In the genomic region with DNA sequence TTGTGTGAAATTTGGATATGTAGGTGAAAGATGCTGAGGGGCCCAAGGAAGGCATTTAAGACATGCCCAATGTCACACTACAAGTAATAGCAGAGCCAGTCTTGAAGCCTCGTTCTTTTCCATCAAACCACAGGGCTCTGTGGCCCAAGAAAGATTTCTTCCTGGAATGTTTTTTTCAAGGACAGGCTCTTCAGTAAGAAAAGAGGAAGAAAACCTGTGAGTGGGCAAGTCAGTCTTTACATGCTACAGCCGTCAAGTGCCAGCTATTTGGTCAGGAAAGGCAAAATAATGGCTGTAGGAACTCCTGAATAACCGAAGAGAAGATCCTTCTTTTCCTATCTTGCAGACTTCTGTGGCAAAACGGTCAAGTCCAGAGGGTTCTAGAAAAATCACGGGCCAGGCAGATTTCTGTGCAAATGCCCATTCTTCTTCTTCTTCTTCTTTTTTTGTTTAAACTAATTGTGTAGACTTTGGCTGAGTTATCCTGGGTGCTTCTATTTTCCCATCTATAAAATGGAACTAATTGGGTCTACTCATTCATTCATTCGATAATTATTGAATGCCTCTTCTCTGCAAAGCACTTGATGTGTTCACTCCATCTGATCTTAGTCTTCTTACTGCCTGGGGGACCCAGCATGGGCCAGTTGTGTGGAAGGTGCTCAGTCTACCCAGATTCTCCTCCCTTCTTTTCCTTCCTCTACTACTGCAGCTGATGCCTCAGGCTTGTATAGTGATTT, we compare ENCODE assay signal across 9 cellular contexts. TPM values are rescaled to one million over a fixed set of nuclear protein-coding genes. Genes with fewer than 3 reads are reported as not detected.
A peak's percentile ranks its signal among the peaks of the same experiment; 100 is the strongest.
DNase-seq lines count a peak whose midpoint lies in the region; ATAC-seq lines count a peak whose summit lies in the region.
"Had no signal": no experiment of that assay in that cellular context is flagged by ENCODE, and none has a peak within 500 bp of the region (broad histone marks: within the 10 kb centered on the region; RNA-seq: fewer than 3 reads in every experiment).

No MANE protein-coding gene starts in this region.

- DNase-seq in ELF-1 (ENCODE audit: low read depth, low spot score) (peak; percentile 39), T-helper 17 cell (no peak), UCSD-AML1 (lab: John Stamatoyannopoulos, UW; ENCODE audit: unreplicated experiment) (no peak), germinal center (ENCODE audit: low spot score) (no peak), inferior parietal cortex (ENCODE audit: extremely low spot score) (no peak)
- no peak for DNase-seq in effector CD4-positive, alpha-beta T cell
- DNase-seq: NCI-H774 had no signal

- peaks cover 18% of the 10 kb centered on the region for H3K36me3 ChIP-seq in iPS-20b (ENCODE audit: insufficient read depth, low read depth, low read length)
- H3K36me3 ChIP-seq in skeletal muscle tissue (ENCODE audit: control insufficient read depth in 3 of 3, insufficient read depth in 3 of 3, low read length in 3 of 3), result peaks cover 0 to 22% (median 5%) of the 10 kb centered on the region in 3 donors

- H3K27me3 ChIP-seq in iPS-20b (ENCODE audit: insufficient read depth, low read length), result peaks cover 19% of the 10 kb centered on the region
- H3K27me3 ChIP-seq in skeletal muscle tissue (ENCODE audit: control insufficient read depth in 3 of 3, insufficient read depth in 3 of 3, low read length in 3 of 3), result no peaks in the 10 kb centered on the region

- no peaks in the 10 kb centered on the region for H3K27me3 Mint-ChIP-seq in T-helper 17 cell

- no peak overlapping the region for H3K4me3 Mint-ChIP-seq in T-helper 17 cell

- peak overlapping the region; percentile 40 for H3K27ac ChIP-seq in iPS-20b (ENCODE audit: low read length)
- H3K27ac ChIP-seq in skeletal muscle tissue (ENCODE audit: low read depth, low read length), result peak overlapping the region; percentile 96

- no peak overlapping the region for H3K4me3 ChIP-seq in iPS-20b (ENCODE audit: low read length)
- peak overlapping the region; percentile 15 to 60 (median 55) for H3K4me3 ChIP-seq in skeletal muscle tissue (ENCODE audit: low read length in 3 of 3)

- H3K9me3 ChIP-seq in T-helper 17 cell (ENCODE audit: control insufficient read depth, low read length, poor library complexity, severe bottlenecking) (no peaks in the 10 kb centered on the region), iPS-20b (ENCODE audit: insufficient read depth, low read depth, low read length) (no peaks in the 10 kb centered on the region), skeletal muscle tissue (ENCODE audit: control insufficient read depth in 3 of 3, low read length in 3 of 3) (no peaks in the 10 kb centered on the region)

- H3K36me3 Mint-ChIP-seq in T-helper 17 cell (ENCODE audit: low read depth), result no peaks in the 10 kb centered on the region

- peaks cover 44% of the 10 kb centered on the region for H3K4me1 ChIP-seq in iPS-20b (ENCODE audit: insufficient read depth, low read length)
- H3K4me1 ChIP-seq in skeletal muscle tissue (ENCODE audit: control insufficient read depth in 3 of 3, insufficient read depth in 3 of 3, low read length in 3 of 3), result peaks cover 54 to 65% (median 63%) of the 10 kb centered on the region in 3 donors

- H3K9ac ChIP-seq in iPS-20b (ENCODE audit: low read depth, low read length), result peak overlapping the region; percentile 86; the same call in 1 of the 2 replicates
- H3K9ac ChIP-seq in skeletal muscle tissue (ENCODE audit: low read depth in 1 of 3, low read length in 3 of 3), result peak overlapping the region; percentile 25 to 95 (median 66)

- peak overlapping the region; percentile 9 for H3K27ac Mint-ChIP-seq in T-helper 17 cell

- ATAC-seq in T-helper 17 cell, result no peak

- peaks cover 30% of the 10 kb centered on the region for H3K4me1 Mint-ChIP-seq in T-helper 17 cell

RNA-seq across cellular contexts. Expression of a gene that starts 1.9 kb away (rescaled TPM):
- 10 to 100 TPM in 1 of 2 donors, 1 to 10 TPM in 1; 8.6 to 10.7 TPM for total RNA-seq in T-helper 17 cell
- 120 TPM for total RNA-seq in skeletal muscle tissue

RNA-seq across cellular contexts. Expression of a gene that starts 30.2 kb away (rescaled TPM):
- total RNA-seq in T-helper 17 cell (1 to 10 TPM; 5.4 TPM), skeletal muscle tissue (5.7 TPM)

Comparison
In these comparisons a context has a peak if more than half of its experiments do, and no peak if none do; other contexts are left out.
1. RNA of a gene that starts 1.9 kb away (total RNA-seq): 120 TPM in skeletal muscle tissue (single experiment); 8.6 to 10.7 TPM in T-helper 17 cell; every median in the first group is over 10 times any median in the second.